Comparison of ENCODE assay signal across 26 cellular contexts in the genomic region with DNA sequence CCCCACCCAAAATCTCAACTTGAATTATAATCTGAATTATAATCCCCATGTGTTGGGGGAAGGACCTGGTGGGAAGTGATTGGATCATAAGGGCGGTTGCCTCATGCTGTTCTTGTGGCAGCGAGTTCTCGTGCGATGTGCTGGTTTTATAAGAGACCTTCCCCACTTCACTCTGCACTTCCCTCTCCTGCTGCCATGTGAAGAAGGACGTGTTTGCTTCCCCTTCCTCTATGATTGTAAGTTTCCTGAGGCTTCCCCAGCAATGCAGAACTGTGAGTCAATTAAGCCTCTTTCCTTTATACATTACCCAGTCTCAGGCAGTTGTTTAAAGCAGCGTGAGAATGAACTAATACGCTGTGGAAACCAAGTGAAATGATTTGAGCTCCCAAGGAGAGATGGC.
"Had no signal": no experiment of that assay in that cellular context is flagged by ENCODE, and none has a peak within 500 bp of the region (broad histone marks: within the 10 kb centered on the region; RNA-seq: fewer than 3 reads in every experiment).

No MANE protein-coding gene starts in this region.

- H3K36me3 ChIP-seq: colonic mucosa, esophagus squamous epithelium, gastrocnemius medialis, heart right ventricle, left lung, lower lobe of right lung had no signal

- H3K4me1 ChIP-seq: colonic mucosa, gastrocnemius medialis, heart right ventricle, left lung, lower lobe of right lung had no signal

- H3K9me3 Mint-ChIP-seq: effector memory CD8-positive, alpha-beta T cell had no signal

- H3K4me3 ChIP-seq: colonic mucosa, esophagus squamous epithelium, gastrocnemius medialis, heart right ventricle, left lung, lower lobe of right lung, mucosa of descending colon had no signal

- H3K27ac Mint-ChIP-seq: dendritic cell treated with granulocyte-macrophage colony-stimulating factor and Interleukin-4, amounts not matched to agents 40 ng/mL and 50 ng/mL, for 4 days; effector memory CD8-positive, alpha-beta T cell; endodermal cell; mesothelial cell of epicardium had no signal

- H3K27me3 ChIP-seq: colonic mucosa had no signal

- H3K36me3 Mint-ChIP-seq: mesothelial cell of epicardium had no signal

- ATAC-seq: effector memory CD8-positive, alpha-beta T cell; gastrocnemius medialis; heart right ventricle; left cardiac atrium; left lung; left ventricle myocardium superior; mucosa of descending colon had no signal

- H3K9me3 ChIP-seq: colonic mucosa, esophagus squamous epithelium, gastrocnemius medialis, lower lobe of right lung, mucosa of descending colon had no signal

- DNase-seq: colonic mucosa; cortex of kidney; effector CD8-positive, alpha-beta T cell; effector memory CD8-positive, alpha-beta T cell; endodermal cell; erythroblast; esophagus squamous epithelium; foreskin fibroblast; foreskin melanocyte; gastrocnemius medialis; glutamatergic neuron; heart right ventricle; hippocampal formation; left cardiac atrium; left lung; left ventricle myocardium superior; lower lobe of right lung; mesenchymal stem cell; mucosa of descending colon; naive B cell had no signal

- H3K27ac ChIP-seq: colonic mucosa, epithelial cell of prostate, esophagus squamous epithelium, gastrocnemius medialis, heart right ventricle, left lung, lower lobe of right lung had no signal

- FAIRE-seq: endometrium, islet of Langerhans, keratinocyte had no signal
